ENCODE assay signal across 18 cellular contexts in the genomic region with DNA sequence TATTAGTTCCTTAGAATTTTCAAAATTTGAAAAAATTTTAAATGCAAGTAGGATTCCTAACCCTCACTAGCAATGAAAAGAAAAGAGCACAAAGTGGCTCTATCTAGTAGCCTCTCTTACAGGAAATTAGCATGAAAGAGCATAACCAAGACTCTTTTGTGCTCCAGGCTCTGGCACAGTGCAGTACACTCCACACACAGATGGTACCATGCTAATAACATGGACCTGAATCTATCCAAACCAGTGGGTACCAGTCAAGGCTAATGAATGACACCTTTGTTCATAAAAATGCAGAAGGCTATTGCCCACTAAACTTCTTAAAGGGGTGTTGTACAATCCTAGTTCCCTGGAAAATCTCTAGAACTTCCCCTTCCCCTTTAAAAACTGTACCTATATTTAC.
DNase-seq lines count a peak whose midpoint lies in the region; ATAC-seq and TF ChIP-seq lines count a peak whose summit lies in the region.
"Had no signal": no experiment of that assay in that cellular context is flagged by ENCODE, and none has a peak within 500 bp of the region (broad histone marks: within the 10 kb centered on the region; RNA-seq: fewer than 3 reads in every experiment).

No MANE protein-coding gene starts in this region.

- peaks cover 8% of the 10 kb centered on the region for H3K36me3 Mint-ChIP-seq in type B pancreatic cell

- intact Hi-C loops in IMR-90 (cut with micrococcal nuclease) = no loop called here

- H4K8ac ChIP-seq in IMR-90 (ENCODE audit: low read depth in 2 of 2, low read length in 2 of 2) = no peak overlapping the region

- DNase-seq in IMR-90 (no peak), epidermal melanocyte (ENCODE audit: insufficient read length, low spot score) (peak; percentile 51), midbrain (lab: John Stamatoyannopoulos, UW) (peak; percentile 63), substantia nigra (lab: John Stamatoyannopoulos, UW) (peak in 34 of 49 donors; percentile 3 to 67 (median 20)), type B pancreatic cell (ENCODE audit: extremely low spot score, unreplicated experiment) (no peak), GDM1 (lab: John Stamatoyannopoulos, UW) (no peak), AG08396 (ENCODE audit: low spot score) (no peak)
- DNase-seq: AML-193; Calu3; CD4-positive, alpha-beta T cell; DMS53; H7; NCI-H1417; NCI-H1930; NCI-H526 treated with DMSO at 0.1 percent for 48 hours; NK-92 treated with Interleukin-12 subunit alpha and Interleukin-12 subunit beta, amount 100 ng/mL, for 24 hours; OCI-M1 had no signal

- peaks cover 8% of the 10 kb centered on the region for H3K4me1 ChIP-seq in IMR-90 (ENCODE audit: control insufficient read depth, insufficient read depth, low read length)

- no peak overlapping the region for H3K4me3 Mint-ChIP-seq in type B pancreatic cell
- H3K4me3 Mint-ChIP-seq: CD4-positive, alpha-beta T cell had no signal

- peaks cover 3% of the 10 kb centered on the region; the same call in 1 of the 2 replicates for H3K9me1 ChIP-seq in IMR-90 (ENCODE audit: insufficient read depth, low read length)

- no peak overlapping the region for H3K14ac ChIP-seq in IMR-90 (replicated peaks; ENCODE audit: low read depth, low read length)

- ATAC-seq in IMR-90 (ENCODE audit: low read depth) = no peak

- H3K4me1 Mint-ChIP-seq in type B pancreatic cell (ENCODE audit: unreplicated experiment) = no peaks in the 10 kb centered on the region

- H3K18ac ChIP-seq in IMR-90 (ENCODE audit: low read depth, low read length) = no peak overlapping the region

- H3K27ac Mint-ChIP-seq in type B pancreatic cell = no peak overlapping the region
- H3K27ac Mint-ChIP-seq: CD4-positive, alpha-beta T cell had no signal

- POLR2A ChIA-PET in IMR-90 (lab: Charles Lee; ENCODE audit: unreplicated experiment) = no interaction called here

- H2BK5ac ChIP-seq in IMR-90 (ENCODE audit: low read depth, low read length, poor library complexity, severe bottlenecking) = no peak overlapping the region

- H3K79me1 ChIP-seq in IMR-90 (ENCODE audit: low read depth in 1 of 2, low read length in 2 of 2) = 0 out of 4 replicates have a peak, but pooled peaks cover 0 to 3% of the 10 kb centered on the region in 2 experiments

- H3K4me3 ChIP-seq in IMR-90 (ENCODE audit: insufficient read depth, low read depth, low read length) = no peak overlapping the region

- H3K36me3 ChIP-seq in IMR-90 (ENCODE audit: control insufficient read depth, insufficient read depth, low read length) = peaks cover 15% of the 10 kb centered on the region

- H3K27me3 ChIP-seq in IMR-90 (ENCODE audit: control insufficient read depth, insufficient read depth, low read length) = no peaks in the 10 kb centered on the region

- 0 out of 2 replicates have a peak overlapping the region, but pooled peaks have one; percentile 13 for H2AK5ac ChIP-seq in IMR-90 (ENCODE audit: low read depth, low read length)

- TF ChIP-seq POLR2A in IMR-90 (IDR thresholded peaks at IDR 0.05; ENCODE audit: low read depth, low read length) = no peak

- no peak overlapping the region for H3K4ac ChIP-seq in IMR-90 (ENCODE audit: low read depth, low read length)

- no peak overlapping the region for H4K91ac ChIP-seq in IMR-90 (ENCODE audit: insufficient read depth, low read depth, low read length)

- H3K4me2 ChIP-seq in IMR-90 (ENCODE audit: low read depth, low read length) = no peak overlapping the region

- no peak overlapping the region for H3K27ac ChIP-seq in IMR-90 (ENCODE audit: insufficient read depth, low read length)
- H3K27ac ChIP-seq in substantia nigra (ENCODE audit: low read depth, low read length, poor library complexity, severe bottlenecking) = peak overlapping the region; percentile 26
- H3K27ac ChIP-seq: RWPE1 had no signal

- in situ Hi-C loops in IMR-90 (cut with MboI; ENCODE audit: low sequenced_read_pairs) = no loop called here

- H2AK9ac ChIP-seq in IMR-90 (replicated peaks; ENCODE audit: low read depth, low read length, poor library complexity) = no peak overlapping the region

- no TSS peak for BruUV-seq in IMR-90 (replicated peaks; lab: Mats Ljungman, UMichigan)

- H2BK120ac ChIP-seq in IMR-90 (ENCODE audit: low read depth, low read length) = no peak overlapping the region

- dilution Hi-C loops in IMR-90 (cut with HindIII; ENCODE audit: low sequenced_read_pairs, unreplicated experiment) = no loop called here

- no peak for TF ChIP-seq CTCF in IMR-90 (conservative IDR thresholded peaks at IDR 0.05; ENCODE audit: low read depth, low read length)
- no peak for TF ChIP-seq CTCF in type B pancreatic cell (conservative IDR thresholded peaks at IDR 0.05)

- H2AFZ ChIP-seq in IMR-90 (replicated peaks; ENCODE audit: low read length, poor library complexity) = no peak overlapping the region

- no peak overlapping the region for H3K9ac ChIP-seq in IMR-90 (ENCODE audit: low read depth, low read length)

- H2BK20ac ChIP-seq in IMR-90 (ENCODE audit: low read depth, low read length) = no peak overlapping the region

- no peak for TF ChIP-seq RAD21 in IMR-90 (IDR thresholded peaks at IDR 0.05; ENCODE audit: low read length)

- H3K23ac ChIP-seq in IMR-90 (ENCODE audit: low read depth, low read length) = no peak overlapping the region

- H2BK15ac ChIP-seq in IMR-90 (ENCODE audit: low read depth, low read length) = no peak overlapping the region

- no peak overlapping the region for H4K5ac ChIP-seq in IMR-90 (ENCODE audit: low read depth, low read length)

- no peak overlapping the region for H3K56ac ChIP-seq in IMR-90 (ENCODE audit: extremely low read depth, insufficient read depth, low read length)

- no peaks in the 10 kb centered on the region for H3K9me3 ChIP-seq in IMR-90 (ENCODE audit: control insufficient read depth, insufficient read depth, low read length)

- H3K9me3 Mint-ChIP-seq in type B pancreatic cell = no peaks in the 10 kb centered on the region
- H3K9me3 Mint-ChIP-seq: CD4-positive, alpha-beta T cell had no signal

- no peaks in the 10 kb centered on the region for H3K27me3 Mint-ChIP-seq in type B pancreatic cell
- H3K27me3 Mint-ChIP-seq: CD4-positive, alpha-beta T cell had no signal

- H4K20me1 ChIP-seq in IMR-90 (ENCODE audit: insufficient read depth, low read length) = no peaks in the 10 kb centered on the region

- CTCF ChIA-PET in IMR-90 (lab: Yijun Ruan, JAX) = no interaction called here

TF ChIP-seq in IMR-90, 13 proteins besides CTCF, POLR2A, EP300 and RAD21:
- TF ChIP-seq CHD1 (IDR thresholded peaks at IDR 0.05; ENCODE audit: low read depth, low read length) = no peak
- no peak for TF ChIP-seq NFE2L2 (IDR thresholded peaks at IDR 0.05; ENCODE audit: low read depth, low read length)
- TF ChIP-seq SMC3 (IDR thresholded peaks at IDR 0.05; ENCODE audit: low read depth, low read length) = no peak
- no peak for TF ChIP-seq FOS (IDR thresholded peaks at IDR 0.05; ENCODE audit: low read depth, low read length)
- TF ChIP-seq, protein P1, sequence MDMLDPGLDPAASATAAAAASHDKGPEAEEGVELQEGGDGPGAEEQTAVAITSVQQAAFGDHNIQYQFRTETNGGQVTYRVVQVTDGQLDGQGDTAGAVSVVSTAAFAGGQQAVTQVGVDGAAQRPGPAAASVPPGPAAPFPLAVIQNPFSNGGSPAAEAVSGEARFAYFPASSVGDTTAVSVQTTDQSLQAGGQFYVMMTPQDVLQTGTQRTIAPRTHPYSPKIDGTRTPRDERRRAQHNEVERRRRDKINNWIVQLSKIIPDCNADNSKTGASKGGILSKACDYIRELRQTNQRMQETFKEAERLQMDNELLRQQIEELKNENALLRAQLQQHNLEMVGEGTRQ (IDR thresholded peaks at IDR 0.05; ENCODE audit: low read depth, low read length) = no peak
- TF ChIP-seq, protein P2, sequence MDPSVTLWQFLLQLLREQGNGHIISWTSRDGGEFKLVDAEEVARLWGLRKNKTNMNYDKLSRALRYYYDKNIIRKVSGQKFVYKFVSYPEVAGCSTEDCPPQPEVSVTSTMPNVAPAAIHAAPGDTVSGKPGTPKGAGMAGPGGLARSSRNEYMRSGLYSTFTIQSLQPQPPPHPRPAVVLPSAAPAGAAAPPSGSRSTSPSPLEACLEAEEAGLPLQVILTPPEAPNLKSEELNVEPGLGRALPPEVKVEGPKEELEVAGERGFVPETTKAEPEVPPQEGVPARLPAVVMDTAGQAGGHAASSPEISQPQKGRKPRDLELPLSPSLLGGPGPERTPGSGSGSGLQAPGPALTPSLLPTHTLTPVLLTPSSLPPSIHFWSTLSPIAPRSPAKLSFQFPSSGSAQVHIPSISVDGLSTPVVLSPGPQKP (IDR thresholded peaks at IDR 0.05; ENCODE audit: borderline replicate concordance, low read depth, low read length) = no peak
- TF ChIP-seq RFX5 (IDR thresholded peaks at IDR 0.05; ENCODE audit: low read depth, low read length) = no peak
- no peak for TF ChIP-seq MAFK (IDR thresholded peaks at IDR 0.05; ENCODE audit: low read depth, low read length)
- no peak for TF ChIP-seq BHLHE40 (IDR thresholded peaks at IDR 0.05; ENCODE audit: low read depth, low read length)
- TF ChIP-seq RCOR1 (IDR thresholded peaks at IDR 0.05; ENCODE audit: insufficient replicate concordance, low read length) = no peak
TF ChIP-seq in IMR-90: peak in this region for 0.

Comparison
In these comparisons a context has a peak if more than half of its experiments do, and no peak if none do; other contexts are left out.
1. DNase-seq: peak in epidermal melanocyte (single experiment), midbrain (single experiment) and substantia nigra (34 of 49); none in IMR-90 (single experiment), type B pancreatic cell (single experiment), GDM1 (single experiment) and AG08396 (single experiment).